ENCODE assay signal across 8 cellular contexts in the genomic region with DNA sequence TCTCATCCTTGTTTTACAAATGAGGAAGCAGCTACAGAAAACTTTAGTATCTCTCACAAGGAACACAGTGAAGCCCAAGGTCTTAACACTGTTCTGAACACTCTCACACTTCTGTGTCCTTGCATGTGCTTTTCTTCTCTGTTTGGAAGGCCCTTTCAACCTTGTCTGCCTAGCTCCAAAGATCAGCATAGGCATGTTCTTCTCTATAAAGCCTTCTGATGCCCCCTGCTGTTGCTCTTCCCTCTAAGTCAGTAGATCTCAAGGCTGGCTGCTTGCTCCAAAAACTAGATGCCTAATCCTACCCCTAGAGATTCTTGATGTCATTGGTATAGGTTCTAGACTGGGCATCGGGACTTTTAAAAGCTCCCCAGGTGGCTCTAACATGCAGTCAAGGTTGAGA. TPM values are rescaled to one million over a fixed set of nuclear protein-coding genes. Genes with fewer than 3 reads are reported as not detected.
A peak's percentile ranks its signal among the peaks of the same experiment; 100 is the strongest.
DNase-seq lines count a peak whose midpoint lies in the region; ATAC-seq and TF ChIP-seq lines count a peak whose summit lies in the region.

No MANE protein-coding gene starts in this region.

- H3K4me2 ChIP-seq in DOHH2 (ENCODE audit: low read length) (peak overlapping the region; percentile 59), PC-9 (peak overlapping the region; percentile 52)

- TF ChIP-seq CTCF in DOHH2 (IDR thresholded peaks at IDR 0.05; ENCODE audit: low read depth, low read length, poor library complexity, severe bottlenecking) = peak; percentile 56
- TF ChIP-seq CTCF in PC-9 (conservative IDR thresholded peaks at IDR 0.05) = peak; percentile 50
- TF ChIP-seq CTCF in spleen (IDR thresholded peaks at IDR 0.05 in 8 of 11, conservative IDR thresholded peaks at IDR 0.05 in 3 of 11) = peak in 10 of 11 experiments; percentile 14 to 64 (median 44)

- H3K36me3 ChIP-seq in DOHH2 (ENCODE audit: control insufficient read depth, low read length) (no peaks in the 10 kb centered on the region), PC-9 (ENCODE audit: low read depth) (no peaks in the 10 kb centered on the region), spleen (no peaks in the 10 kb centered on the region)

- H3K27ac ChIP-seq in DOHH2 (ENCODE audit: low read depth, low read length) (no peak overlapping the region; the same call in 1 of the 2 replicates), PC-9 (peak overlapping the region; percentile 91), spleen (peak overlapping the region; percentile 29 to 87 (median 71))

- intact Hi-C loops in PC-9 (cut with micrococcal nuclease; ENCODE audit: unreplicated experiment) (loop anchor here (1.0 to 5.0 kb wide), 5 partner anchors 120 to 1765 kb away; no protein-coding TSS in a partner anchor), spleen (cut with DNase I; ENCODE audit: low total_unique reads) (loop anchor here (2.0 kb wide), 1 partner anchor 207 kb away; no protein-coding TSS in a partner anchor)

- CTCF ChIA-PET in PC-9 (lab: Charles Lee) = interaction anchor here (0.6 to 2.3 kb wide), 9 partner anchors 94 to 1917 kb away, joined by 3 to 11 read pairs (median 6); a partner anchor contains a TSS

- H3K4me3 ChIP-seq in DOHH2 (ENCODE audit: low read length) (peak overlapping the region; percentile 49), PC-9 (no peak overlapping the region), spleen (peak overlapping the region in 1 of 8 donors; percentile 40)

- H3K9me3 ChIP-seq in DOHH2 (ENCODE audit: control insufficient read depth, insufficient read depth, low read length) (no peaks in the 10 kb centered on the region), PC-9 (ENCODE audit: insufficient read depth, low read depth) (no peaks in the 10 kb centered on the region), spleen (no peaks in the 10 kb centered on the region)

- H3K27me3 ChIP-seq in DOHH2 (ENCODE audit: control insufficient read depth, low read length) = no peaks in the 10 kb centered on the region
- H3K27me3 ChIP-seq in PC-9 (ENCODE audit: insufficient read depth, low read depth) = no peaks in the 10 kb centered on the region
- H3K27me3 ChIP-seq in spleen (replicated peaks in 1 of 7) = no peaks in the 10 kb centered on the region

- H2AFZ ChIP-seq in PC-9 = no peak overlapping the region

- H3F3A ChIP-seq in DOHH2 (ENCODE audit: control insufficient read depth, insufficient read depth) = no peaks in the 10 kb centered on the region
- peaks cover 32% of the 10 kb centered on the region for H3F3A ChIP-seq in PC-9 (ENCODE audit: insufficient read depth, low read depth)

- H3K4me1 ChIP-seq in DOHH2 (ENCODE audit: control insufficient read depth, low read length) (peaks cover 31% of the 10 kb centered on the region), PC-9 (replicated peaks; ENCODE audit: insufficient read depth) (peaks cover 52% of the 10 kb centered on the region), spleen (peaks cover 4 to 35% (median 21%) of the 10 kb centered on the region in 6 donors)

- H3K9me2 ChIP-seq in DOHH2 (replicated peaks; ENCODE audit: control insufficient read depth, low read length) (no peaks in the 10 kb centered on the region), PC-9 (ENCODE audit: insufficient read depth) (no peaks in the 10 kb centered on the region)

- DNase-seq in HuH-7.5 (ENCODE audit: low spot score) = peak; percentile 32
- peak; percentile 22 to 60 for DNase-seq in PC-9
- DNase-seq in astrocyte of the hippocampus (ENCODE audit: low read depth, low spot score) = peak; percentile 74
- DNase-seq in iPS-NIHi7 (ENCODE audit: extremely low spot score) = peak; percentile 63
- DNase-seq in spleen = no peak
- DNase-seq in ureter (ENCODE audit: low spot score) = no peak

- TF ChIP-seq POLR2A in spleen (IDR thresholded peaks at IDR 0.05) = no peak

- H4K20me1 ChIP-seq in DOHH2 (ENCODE audit: control insufficient read depth, insufficient read depth, low read depth, low read length) (no peaks in the 10 kb centered on the region), PC-9 (ENCODE audit: insufficient read depth) (no peaks in the 10 kb centered on the region)

- H3K79me2 ChIP-seq in DOHH2 (ENCODE audit: control insufficient read depth, low read length) (peaks cover 38% of the 10 kb centered on the region), PC-9 (ENCODE audit: low read depth) (peaks cover 40% of the 10 kb centered on the region)

- BruUV-seq in PC-9 (replicated peaks; lab: Mats Ljungman, UMichigan) = no TSS peak

- POLR2A ChIA-PET in PC-9 (lab: Charles Lee; ENCODE audit: unreplicated experiment) = interaction anchor here (0.6 to 1.2 kb wide), 5 partner anchors 118 to 157 kb away, joined by 4 to 6 read pairs (median 5); a partner anchor contains a TSS

- ATAC-seq in GM21367 (IDR thresholded peaks at IDR 0.05; ENCODE audit: unreplicated experiment) = peak; percentile 66

- WGBS in spleen, 5 donors = 18 to 53% (median 33%) methylated on average over 1 of the region's 1 CpG; no CpG with 5 or more reads in 1 of the 5 donors

RNA-seq across cellular contexts. Expression of a gene that starts 5.9 kb away (rescaled TPM):
- total RNA-seq in PC-9 (2021) = 25.5 and 42.3 TPM in 2 replicates
- total RNA-seq in spleen = 10 to 100 TPM in 6 of 7 donors, 1 to 10 TPM in 1; 5.8 to 18.0 (median 11.2) TPM
- polyA plus RNA-seq in spleen = 10 to 100 TPM; 10.2 to 14.5 (median 12.7) TPM
- total RNA-seq in ureter = 38.1 TPM

RNA-seq across cellular contexts. Expression of a gene that starts 6.0 kb away (rescaled TPM):
- total RNA-seq in PC-9 (2021) (0.20 TPM in 1 of 2 replicates, not detected in the other), spleen (under 1 TPM in 2 of 7 donors, not detected in 5; 0.36 to 0.92 TPM), ureter (not detected)
- under 1 TPM; 0.04 to 0.16 (median 0.06) TPM for polyA plus RNA-seq in spleen

Comparison
In these comparisons a context has a peak if more than half of its experiments do, and no peak if none do; other contexts are left out.
1. DNase-seq: peak in HuH-7.5 (single experiment), PC-9 (2 of 2), astrocyte of the hippocampus (single experiment) and iPS-NIHi7 (single experiment); none in spleen (single experiment) and ureter (single experiment).
2. Peak in every context shown above with its lines, with median percentiles within 50 percentile points of each other: CTCF ChIP-seq.